8 cellular contexts compared by ENCODE assay signal in genomic region chr2:195660265-195660890, GRCh38. TPM values are rescaled to one million over a fixed set of nuclear protein-coding genes. Genes with fewer than 3 reads are reported as not detected.
DNase-seq lines count a peak whose midpoint lies in the region; ATAC-seq, FAIRE-seq and TF ChIP-seq lines count a peak whose summit lies in the region.

No MANE protein-coding gene starts in this region.

- peak; percentile 13 for FAIRE-seq in A549 (lab: Jason Lieb, UNC)

- no peak overlapping the region for H2AFZ ChIP-seq in mesenchymal stem cell (ENCODE audit: low read depth, low read length)

- no peak for TF ChIP-seq POLR2A in A549 (IDR thresholded peaks at IDR 0.05; ENCODE audit: low read length)

- H3K27me3 ChIP-seq in mesenchymal stem cell (ENCODE audit: control insufficient read depth in 1 of 2, insufficient read depth in 1 of 2, low read length in 2 of 2): no peaks in the 10 kb centered on the region

- H4K91ac ChIP-seq in mesenchymal stem cell (ENCODE audit: low read length): no peak overlapping the region

- no peak overlapping the region for H3K23ac ChIP-seq in mesenchymal stem cell (ENCODE audit: low read length in 2 of 2)

- POLR2A ChIA-PET in A549 (lab: Yijun Ruan, JAX): interaction anchor here (1.0 to 1.5 kb wide), 5 partner anchors 116 to 408 kb away, joined by 3 to 8 read pairs (median 4); partner anchors contain the start of gene DNAH7

- no peak for TF ChIP-seq EP300 in A549 (IDR thresholded peaks at IDR 0.05)

- H3K79me1 ChIP-seq in mesenchymal stem cell (replicated peaks; ENCODE audit: low read length, poor library complexity, severe bottlenecking): peaks cover 3% of the 10 kb centered on the region

- CTCF ChIA-PET in A549 (lab: Yijun Ruan, JAX): interaction anchor here (0.6 to 2.5 kb wide), 38 partner anchors 9 to 803 kb away, joined by 3 to 22 read pairs (median 4); no protein-coding TSS in a partner anchor

- peak overlapping the region; percentile 95 for H3K4me3 ChIP-seq in A549
- no peak overlapping the region for H3K4me3 ChIP-seq in GM12875 (ENCODE audit: low read depth, low read length)
- H3K4me3 ChIP-seq in choroid plexus epithelial cell (ENCODE audit: low read depth, low read length): peak overlapping the region; percentile 94
- peak overlapping the region in 1 of 2 experiments; percentile 86 for H3K4me3 ChIP-seq in mesenchymal stem cell (ENCODE audit: insufficient read depth in 1 of 2, low read depth in 1 of 2, low read length in 2 of 2)

- peak; percentile 93 to 94 for TF ChIP-seq RAD21 in A549 (conservative IDR thresholded peaks at IDR 0.05 in 1 of 2, IDR thresholded peaks at IDR 0.05 in 1 of 2)

- peak; percentile 96 for TF ChIP-seq CTCF in A549 (IDR thresholded peaks at IDR 0.05)
- peak; percentile 69 for TF ChIP-seq CTCF in GM12875 (IDR thresholded peaks at IDR 0.05; ENCODE audit: borderline replicate concordance, insufficient read depth, low read depth, low read length)
- peak; percentile 90 for TF ChIP-seq CTCF in choroid plexus epithelial cell (conservative IDR thresholded peaks at IDR 0.05; ENCODE audit: low read depth, low read length)

- H3K9ac ChIP-seq in mesenchymal stem cell (ENCODE audit: low read length): peak overlapping the region; percentile 97

- no peak overlapping the region for H4K8ac ChIP-seq in mesenchymal stem cell (ENCODE audit: low read length)

- H2BK15ac ChIP-seq in mesenchymal stem cell (ENCODE audit: low read depth, poor library complexity, severe bottlenecking): no peak overlapping the region

- no peak overlapping the region for H2AK5ac ChIP-seq in mesenchymal stem cell (ENCODE audit: low read length, severe bottlenecking)

- no peak for ATAC-seq in A549

- H3K36me3 ChIP-seq in mesenchymal stem cell (ENCODE audit: control insufficient read depth in 1 of 2, insufficient read depth in 2 of 2, low read depth in 1 of 2, low read length in 2 of 2): peaks cover 0 to 5% of the 10 kb centered on the region in 2 experiments

- DNase-seq in A549 (ENCODE audit: low read depth in 1 of 2, low spot score in 1 of 2) (peak; percentile 18 to 77), NCI-H2171 treated with DMSO at 0.1 percent for 48 hours (lab: John Stamatoyannopoulos, UW) (peak; percentile 48), choroid plexus epithelial cell (ENCODE audit: low read depth) (peak; percentile 89), mesenchymal stem cell (peak; percentile 72), GM19240 (ENCODE audit: insufficient read length, low spot score) (no peak)
- DNase-seq in activated CD4-positive, alpha-beta T cell treated with anti-CD3 and anti-CD28 coated beads for 4 hours: peak; percentile 84 to 92
- peak; percentile 48 to 66 for DNase-seq in stimulated activated CD8-positive, alpha-beta memory T cell treated with anti-CD3 and anti-CD28 coated beads, Interleukin-2, amount 100 ng/mL, for 1 hour (ENCODE audit: low read depth in 2 of 2)

- H3K4me1 ChIP-seq in A549: peaks cover 45% of the 10 kb centered on the region
- H3K4me1 ChIP-seq in mesenchymal stem cell (ENCODE audit: control insufficient read depth, insufficient read depth, low read depth, low read length): peaks cover 4% of the 10 kb centered on the region

- H3K4me2 ChIP-seq in A549 (peak overlapping the region; percentile 68), mesenchymal stem cell (ENCODE audit: low read length, poor library complexity, severe bottlenecking) (no peak overlapping the region)

- H2BK120ac ChIP-seq in mesenchymal stem cell (ENCODE audit: low read depth, low read length): no peak overlapping the region

- no peak overlapping the region for H2BK12ac ChIP-seq in mesenchymal stem cell (ENCODE audit: low read length in 2 of 2)

- H3K9me3 ChIP-seq in A549: no peaks in the 10 kb centered on the region
- no peaks in the 10 kb centered on the region for H3K9me3 ChIP-seq in mesenchymal stem cell (ENCODE audit: control insufficient read depth, low read length)

- no peak overlapping the region for H3K14ac ChIP-seq in mesenchymal stem cell (ENCODE audit: low read length in 2 of 2)

- H3K4ac ChIP-seq in mesenchymal stem cell (ENCODE audit: low read depth in 1 of 2, low read length in 2 of 2): no peak overlapping the region

- H3K27ac ChIP-seq in A549 (peak overlapping the region; percentile 79 to 99), mesenchymal stem cell (ENCODE audit: low read length, poor library complexity, severe bottlenecking) (no peak overlapping the region)

- WGBS in A549 (ENCODE audit: missing lambda C conversion rate): 25% methylated on average over 5 of the region's 5 CpGs
- WGBS in mesenchymal stem cell: 24% methylated on average over 1 of the region's 5 CpGs

- no peak overlapping the region for H2BK5ac ChIP-seq in mesenchymal stem cell (ENCODE audit: low read depth, low read length, poor library complexity, severe bottlenecking)

- no peak overlapping the region for H3K18ac ChIP-seq in mesenchymal stem cell (ENCODE audit: low read depth in 1 of 2, low read length in 2 of 2)

TF ChIP-seq in A549, 52 proteins besides CTCF, POLR2A, EP300 and RAD21:
- TF ChIP-seq NFE2L2 (conservative IDR thresholded peaks at IDR 0.05; ENCODE audit: low read length) (no peak), RNF2 (IDR thresholded peaks at IDR 0.05; ENCODE audit: borderline replicate concordance, low read depth) (no peak), CBX2 (IDR thresholded peaks at IDR 0.05; ENCODE audit: borderline replicate concordance, low read depth) (no peak), FOSL2 (IDR thresholded peaks at IDR 0.05) (no peak), FOSL2 (CRISPR knock-in tag; IDR thresholded peaks at IDR 0.05) (no peak), PHF8 (IDR thresholded peaks at IDR 0.05; ENCODE audit: borderline replicate concordance, low read depth) (no peak), HOXB5 (CRISPR knock-in tag; IDR thresholded peaks at IDR 0.05) (no peak), RARB (CRISPR knock-in tag; IDR thresholded peaks at IDR 0.05) (0 out of 2 replicates have a peak, but pooled peaks have one; percentile 39), MAZ (IDR thresholded peaks at IDR 0.05; ENCODE audit: borderline replicate concordance, low read depth, low read length) (no peak), JUN (IDR thresholded peaks at IDR 0.05) (peak in 1 of 2 experiments; percentile 23; a peak in 1 of 5 replicates), SMC3 (IDR thresholded peaks at IDR 0.05) (peak; percentile 90)

RNA-seq across cellular contexts. Expression of gene SLC39A10, which starts 3.4 kb away (rescaled TPM):
- polyA plus RNA-seq in A549 (2011; rRNA removed) (34.2 and 42.6 TPM in 2 replicates), A549 (2017; fragmentation: RNase III; extraction: RNeasy Plus Mini Kit Qiagen cat#74134 plus additional on column Dnase treatment) (33.9 to 38.4 TPM (median 36.2 TPM) in 3 replicates)
- 6.6 and 7.1 TPM in 2 replicates for polyA plus RNA-seq in A549 (2012; cell fraction: cytosol; rRNA removed)
- 8.0 and 10.7 TPM in 2 replicates for polyA plus RNA-seq in A549 (2012; cell fraction: nucleus; rRNA removed)
- 46.6 and 53.4 TPM in 2 replicates for polyA minus RNA-seq in A549 (2011; rRNA and poly(A)+ RNA removed)
- polyA plus RNA-seq in mesenchymal stem cell (2013, experiment 1 of 2): 21.0 TPM
- polyA plus RNA-seq in mesenchymal stem cell (2013, experiment 2 of 2): 20.8 TPM
